ENCODE assay signal across 3 cellular contexts in genomic region chr5:69288069-69288468, GRCh38.
A peak's percentile ranks its signal among the peaks of the same experiment; 100 is the strongest.
TF ChIP-seq lines count a peak whose summit lies in the region.

No MANE protein-coding gene starts in this region.

TF ChIP-seq in HEK293, 187 proteins besides CTCF, POLR2A, EP300 and RAD21:
- no peak for TF ChIP-seq ZNF560 (tag by site-specific recombination; IDR thresholded peaks at IDR 0.05; ENCODE audit: borderline replicate concordance)
- no peak for TF ChIP-seq ZBTB49 (tag by site-specific recombination; IDR thresholded peaks at IDR 0.05; ENCODE audit: low read depth)
- TF ChIP-seq ZNF239 (tag by site-specific recombination; IDR thresholded peaks at IDR 0.05) = no peak
- 0 out of 2 replicates have a peak, but pooled peaks have one; percentile 4 for TF ChIP-seq ATF2 (tag by site-specific recombination; IDR thresholded peaks at IDR 0.05; ENCODE audit: low read depth)
- TF ChIP-seq GLI2 (tag by site-specific recombination; IDR thresholded peaks at IDR 0.05; ENCODE audit: borderline replicate concordance, low read depth) = no peak

TF ChIP-seq in WTC11, 78 proteins besides CTCF, POLR2A, EP300 and RAD21:
- TF ChIP-seq SMAD4 (CRISPR knock-in tag; IDR thresholded peaks at IDR 0.05) (no peak), GABPB1 (CRISPR knock-in tag; IDR thresholded peaks at IDR 0.05) (no peak), ATF2 (CRISPR knock-in tag; IDR thresholded peaks at IDR 0.05; ENCODE audit: borderline replicate concordance, low read depth) (no peak), FOXK1 (CRISPR knock-in tag; IDR thresholded peaks at IDR 0.05) (no peak), PREB (CRISPR knock-in tag; IDR thresholded peaks at IDR 0.05; ENCODE audit: borderline replicate concordance) (no peak), NR3C1 (CRISPR knock-in tag; conservative IDR thresholded peaks at IDR 0.05; ENCODE audit: low read depth) (no peak), ZNF263 (CRISPR knock-in tag; IDR thresholded peaks at IDR 0.05; ENCODE audit: low read depth) (no peak), GRHL2 (CRISPR knock-in tag; IDR thresholded peaks at IDR 0.05; ENCODE audit: insufficient replicate concordance, severe bottlenecking) (no peak), SMAD3 (CRISPR knock-in tag; IDR thresholded peaks at IDR 0.05; ENCODE audit: borderline replicate concordance) (no peak), ZNF396 (CRISPR knock-in tag; IDR thresholded peaks at IDR 0.05; ENCODE audit: borderline replicate concordance) (no peak), CREM (CRISPR knock-in tag; IDR thresholded peaks at IDR 0.05) (no peak), ZNF423 (CRISPR knock-in tag; IDR thresholded peaks at IDR 0.05) (no peak), NFE2L1 (CRISPR knock-in tag; IDR thresholded peaks at IDR 0.05) (no peak), MXD4 (CRISPR knock-in tag; IDR thresholded peaks at IDR 0.05; ENCODE audit: borderline replicate concordance) (no peak), ESRRA (CRISPR knock-in tag; IDR thresholded peaks at IDR 0.05; ENCODE audit: borderline replicate concordance) (no peak)

TF ChIP-seq in H1, 55 proteins besides CTCF, POLR2A, EP300 and RAD21:
- TF ChIP-seq HDAC2 (IDR thresholded peaks at IDR 0.05; ENCODE audit: borderline replicate concordance in 1 of 2, low read depth in 2 of 2, low read length in 2 of 2) (no peak), MAX (IDR thresholded peaks at IDR 0.05) (no peak), NANOG (IDR thresholded peaks at IDR 0.05; ENCODE audit: insufficient read depth, low read depth, low read length, poor library complexity, severe bottlenecking) (peak; percentile 8), SP2 (IDR thresholded peaks at IDR 0.05; ENCODE audit: low read length) (no peak)
